25 cellular contexts compared by ENCODE assay signal in genomic region chr22:44575344-44576268, GRCh38.
A peak's percentile ranks its signal among the peaks of the same experiment; 100 is the strongest.
DNase-seq lines count a peak whose midpoint lies in the region; ATAC-seq, FAIRE-seq and TF ChIP-seq lines count a peak whose summit lies in the region.
"Had no signal": no experiment of that assay in that cellular context is flagged by ENCODE, and none has a peak within 500 bp of the region (broad histone marks: within the 10 kb centered on the region; RNA-seq: fewer than 3 reads in every experiment).

No MANE protein-coding gene starts in this region.

- FAIRE-seq in urothelium cell line (lab: Jason Lieb, UNC): peak; percentile 69
- FAIRE-seq: endothelial cell of umbilical vein, GM18507 had no signal

- ATAC-seq in natural killer cell treated with Interleukin-12 subunit alpha and Interleukin-12 subunit beta and Interleukin-15 and Interleukin-18, amount 100 ng/mL, for 72 hours: no peak
- ATAC-seq in natural killer cell (no peak), left lobe of liver (no peak)

- H3K27me3 Mint-ChIP-seq in natural killer cell treated with Interleukin-12 subunit alpha and Interleukin-12 subunit beta and Interleukin-15 and Interleukin-18, amount 100 ng/mL, for 72 hours: peaks cover 20 to 31% of the 10 kb centered on the region in 2 donors
- peaks cover 17 to 19% of the 10 kb centered on the region in 2 donors for H3K27me3 Mint-ChIP-seq in natural killer cell (ENCODE audit: low read depth in 2 of 2)
- H3K27me3 Mint-ChIP-seq: activated CD4-positive, alpha-beta T cell treated with anti-CD3 and anti-CD28 coated beads, Interleukin-2, amount 10 ng/mL, durations not matched to agents 7 days and 5 days had no signal

- TF ChIP-seq CTCF in natural killer cell (IDR thresholded peaks at IDR 0.05): no peak

- intact Hi-C loops in natural killer cell (cut with micrococcal nuclease): no loop called here

- peak; percentile 28 for DNase-seq in natural killer cell treated with Interleukin-12 subunit alpha and Interleukin-12 subunit beta and Interleukin-15 and Interleukin-18, amount 100 ng/mL, for 72 hours (ENCODE audit: low spot score)
- DNase-seq in natural killer cell (no peak), RPMI8226 (peak; percentile 18), left lobe of liver (ENCODE audit: low spot score) (peak; percentile 29), urothelium cell line (ENCODE audit: low spot score) (no peak), CD1c-positive myeloid dendritic cell (ENCODE audit: extremely low spot score) (no peak), NCI-H187 (lab: John Stamatoyannopoulos, UW) (no peak), T-helper 9 cell (no peak)
- DNase-seq: activated CD4-positive, alpha-beta T cell treated with anti-CD3 and anti-CD28 coated beads, Interleukin-2, amount 10 ng/mL, durations not matched to agents 7 days and 5 days; activated gamma-delta T cell treated with Interleukin-2 at 50 U/mL for 16 hours; cerebellar nuclear complex; DMS79 treated with DMSO at 0.1 percent for 48 hours; H9; KBM-7; left ventricle myocardium superior; MM.1S; naive B cell; NCI-H1417 treated with DMSO at 0.1 percent for 48 hours; NCI-H2107; NCI-H446; NCI-H82; stimulated activated CD4-positive, alpha-beta T cell treated with anti-CD3 and anti-CD28 coated beads, Interleukin-1b, Interleukin-23, amount 100 ng/mL, for 48 hours had no signal

- H3K27ac Mint-ChIP-seq in natural killer cell treated with Interleukin-12 subunit alpha and Interleukin-12 subunit beta and Interleukin-15 and Interleukin-18, amount 100 ng/mL, for 72 hours: no peak overlapping the region
- no peak overlapping the region for H3K27ac Mint-ChIP-seq in natural killer cell
- H3K27ac Mint-ChIP-seq: activated CD4-positive, alpha-beta T cell treated with anti-CD3 and anti-CD28 coated beads, Interleukin-2, amount 10 ng/mL, durations not matched to agents 7 days and 5 days; T-helper 2 cell treated with Interferon-gamma antibody and Interleukin-4, amounts not matched to agents 5 μg/mL and 100 μg/mL, for 36 hours had no signal

- no peaks in the 10 kb centered on the region for H3K36me3 Mint-ChIP-seq in natural killer cell treated with Interleukin-12 subunit alpha and Interleukin-12 subunit beta and Interleukin-15 and Interleukin-18, amount 100 ng/mL, for 72 hours
- no peaks in the 10 kb centered on the region for H3K36me3 Mint-ChIP-seq in natural killer cell
- H3K36me3 Mint-ChIP-seq: naive B cell had no signal

- no peaks in the 10 kb centered on the region for H3K4me1 Mint-ChIP-seq in natural killer cell treated with Interleukin-12 subunit alpha and Interleukin-12 subunit beta and Interleukin-15 and Interleukin-18, amount 100 ng/mL, for 72 hours (ENCODE audit: low read depth in 2 of 2)
- no peaks in the 10 kb centered on the region for H3K4me1 Mint-ChIP-seq in natural killer cell
- H3K4me1 Mint-ChIP-seq: activated CD4-positive, alpha-beta T cell treated with anti-CD3 and anti-CD28 coated beads, Interleukin-2, amount 10 ng/mL, durations not matched to agents 7 days and 5 days; naive B cell had no signal

- H3K4me3 Mint-ChIP-seq in natural killer cell treated with Interleukin-12 subunit alpha and Interleukin-12 subunit beta and Interleukin-15 and Interleukin-18, amount 100 ng/mL, for 72 hours: no peak overlapping the region
- no peak overlapping the region for H3K4me3 Mint-ChIP-seq in natural killer cell
- H3K4me3 Mint-ChIP-seq: activated CD4-positive, alpha-beta T cell treated with anti-CD3 and anti-CD28 coated beads, Interleukin-2, amount 10 ng/mL, durations not matched to agents 7 days and 5 days; H9; T-helper 2 cell treated with Interferon-gamma antibody and Interleukin-4, amounts not matched to agents 5 μg/mL and 100 μg/mL, for 36 hours had no signal

- no peaks in the 10 kb centered on the region for H3K9me3 Mint-ChIP-seq in natural killer cell treated with Interleukin-12 subunit alpha and Interleukin-12 subunit beta and Interleukin-15 and Interleukin-18, amount 100 ng/mL, for 72 hours
- H3K9me3 Mint-ChIP-seq in natural killer cell: no peaks in the 10 kb centered on the region
- H3K9me3 Mint-ChIP-seq: activated CD4-positive, alpha-beta T cell treated with anti-CD3 and anti-CD28 coated beads, Interleukin-2, amount 10 ng/mL, durations not matched to agents 7 days and 5 days; T-helper 2 cell treated with Interferon-gamma antibody and Interleukin-4, amounts not matched to agents 5 μg/mL and 100 μg/mL, for 36 hours had no signal

Comparison
In these comparisons a context has a peak if more than half of its experiments do, and no peak if none do; other contexts are left out.
1. DNase-seq: peak in natural killer cell treated with Interleukin-12 subunit alpha and Interleukin-12 subunit beta and Interleukin-15 and Interleukin-18, amount 100 ng/mL, for 72 hours (single experiment), RPMI8226 (single experiment) and left lobe of liver (single experiment); none in natural killer cell (single experiment), urothelium cell line (single experiment), CD1c-positive myeloid dendritic cell (single experiment), NCI-H187 (0 of 2) and T-helper 9 cell (single experiment).